In genomic region chr1:31707059-31707600, GRCh38 we compare ENCODE assay signal across 1 cellular context.
TF ChIP-seq lines count a peak whose summit lies in the region.

No MANE protein-coding gene starts in this region.

TF ChIP-seq in K562, 482 proteins besides CTCF, POLR2A, EP300 and RAD21:
- TF ChIP-seq ZNF512 (tag; IDR thresholded peaks at IDR 0.05) = peak; percentile 82
- 0 out of 2 replicates have a peak, but pooled peaks have one; percentile 17 for TF ChIP-seq EGR1 (conservative IDR thresholded peaks at IDR 0.05)
- TF ChIP-seq CEBPB (tag; IDR thresholded peaks at IDR 0.05) = peak; percentile 54; the same call in 1 of the 2 replicates
